In the genomic region with DNA sequence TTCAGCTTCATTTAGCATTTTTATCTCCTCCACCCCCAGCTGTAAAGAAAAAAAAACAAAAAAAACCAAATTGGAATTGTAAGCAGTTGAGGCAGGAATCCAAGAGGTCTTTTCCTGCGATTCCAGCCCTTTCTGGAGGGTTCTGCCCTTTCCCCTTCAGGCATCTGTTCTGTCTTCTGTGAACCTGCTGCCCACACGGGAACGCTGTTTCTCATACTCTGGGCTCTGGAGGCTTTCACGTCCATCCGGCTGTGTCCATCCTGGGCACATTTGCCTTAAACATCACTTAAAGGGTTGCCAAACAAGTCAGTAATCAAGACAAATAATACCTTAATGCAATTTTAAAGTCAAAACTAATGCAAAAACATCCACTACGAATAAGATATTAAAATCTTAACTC, we compare ENCODE assay signal across 21 cellular contexts.
"Had no signal": no experiment of that assay in that cellular context is flagged by ENCODE, and none has a peak within 500 bp of the region (broad histone marks: within the 10 kb centered on the region; RNA-seq: fewer than 3 reads in every experiment).

No MANE protein-coding gene starts in this region.

- H3K27me3 Mint-ChIP-seq: stimulated activated memory B cell treated with anti-CD40 and anti-IgM and Interleukin-4, amounts not matched to agents 10 μg/mL and 1 μg/mL and 100 μg/mL, for 72 hours had no signal

- H3K4me1 ChIP-seq: colonic mucosa had no signal

- H3K27ac Mint-ChIP-seq: endodermal cell; naive thymus-derived CD8-positive, alpha-beta T cell; progenitor cell of endocrine pancreas; stimulated activated memory B cell treated with anti-CD40 and anti-IgM and Interleukin-4, amounts not matched to agents 10 μg/mL and 1 μg/mL and 100 μg/mL, for 72 hours; stimulated activated naive CD8-positive, alpha-beta T cell treated with anti-CD3 and anti-CD28 coated beads, Interleukin-15, Interleukin-2, amounts not matched to agents 100 ng/mL and 50 ng/mL, for 24 hours had no signal

- H3K36me3 Mint-ChIP-seq: naive thymus-derived CD8-positive, alpha-beta T cell; stimulated activated memory B cell treated with anti-CD40 and anti-IgM and Interleukin-4, amounts not matched to agents 10 μg/mL and 1 μg/mL and 100 μg/mL, for 72 hours had no signal

- H3K27me3 ChIP-seq: colonic mucosa, heart left ventricle, pancreas, testis, tibial nerve, upper lobe of right lung, vagina had no signal

- H3K27ac ChIP-seq: colonic mucosa, heart left ventricle, pancreas, testis, upper lobe of right lung, vagina had no signal

- H3K9me3 Mint-ChIP-seq: endodermal cell; naive thymus-derived CD8-positive, alpha-beta T cell; stimulated activated memory B cell treated with anti-CD40 and anti-IgM and Interleukin-4, amounts not matched to agents 10 μg/mL and 1 μg/mL and 100 μg/mL, for 72 hours; stimulated activated naive CD8-positive, alpha-beta T cell treated with anti-CD3 and anti-CD28 coated beads, Interleukin-15, Interleukin-2, amounts not matched to agents 100 ng/mL and 50 ng/mL, for 24 hours had no signal

- H3K36me3 ChIP-seq: colonic mucosa, heart left ventricle, pancreas, tibial nerve, upper lobe of right lung, vagina had no signal

- H3K4me3 Mint-ChIP-seq: endodermal cell; naive thymus-derived CD8-positive, alpha-beta T cell; stimulated activated memory B cell treated with anti-CD40 and anti-IgM and Interleukin-4, amounts not matched to agents 10 μg/mL and 1 μg/mL and 100 μg/mL, for 72 hours; stimulated activated naive CD8-positive, alpha-beta T cell treated with anti-CD3 and anti-CD28 coated beads, Interleukin-15, Interleukin-2, amounts not matched to agents 100 ng/mL and 50 ng/mL, for 24 hours had no signal

- H3K4me3 ChIP-seq: colonic mucosa, heart left ventricle, pancreas, testis, tibial nerve, upper lobe of right lung, vagina had no signal

- ATAC-seq: heart left ventricle; left colon; naive thymus-derived CD8-positive, alpha-beta T cell; pancreas; right cardiac atrium; stimulated activated memory B cell treated with anti-CD40 and anti-IgM and Interleukin-4, amounts not matched to agents 10 μg/mL and 1 μg/mL and 100 μg/mL, for 72 hours; upper lobe of right lung had no signal

- DNase-seq: colonic mucosa; effector CD4-positive, alpha-beta T cell; endodermal cell; erythroblast; heart left ventricle; hippocampal formation; left colon; naive thymus-derived CD8-positive, alpha-beta T cell; occipital lobe; pancreas; right cardiac atrium; stimulated activated CD4-positive, alpha-beta T cell treated with anti-CD3 and anti-CD28 coated beads, Interleukin-15, amount 100 ng/mL, for 24 hours; stimulated activated CD4-positive, alpha-beta T cell treated with anti-CD3 and anti-CD28 coated beads, Interleukin-1b, Interleukin-23, amount 100 ng/mL, for 48 hours; stimulated activated CD4-positive, alpha-beta T cell treated with anti-CD3 and anti-CD28 coated beads, Interleukin-4, amount 100 ng/mL, for 24 hours; testis; upper lobe of right lung had no signal

- H3K9me3 ChIP-seq: colonic mucosa, heart left ventricle, pancreas, testis, tibial nerve, upper lobe of right lung, vagina had no signal
